ENCODE assay signal across 14 cellular contexts in the genomic region with DNA sequence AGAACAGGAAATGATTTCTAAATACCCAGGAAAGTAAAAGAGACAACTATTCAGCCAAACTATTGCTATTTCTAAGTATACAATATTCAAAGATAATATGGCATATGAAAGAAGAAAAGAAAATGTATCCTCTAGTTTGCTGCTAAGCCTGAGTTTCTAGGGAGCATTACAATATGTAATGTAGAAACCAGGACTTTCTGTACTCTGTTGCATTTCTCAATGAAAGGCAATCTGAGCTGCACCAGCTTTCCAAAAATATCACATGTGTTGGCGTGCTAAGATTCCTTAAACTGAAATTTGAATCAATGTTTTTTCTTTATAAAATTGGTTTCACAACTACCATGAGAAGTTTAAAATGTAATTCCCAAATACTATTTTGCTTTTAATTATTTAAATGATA.
"Had no signal": no experiment of that assay in that cellular context is flagged by ENCODE, and none has a peak within 500 bp of the region (broad histone marks: within the 10 kb centered on the region; RNA-seq: fewer than 3 reads in every experiment).

No MANE protein-coding gene starts in this region.

- H3K4me1 ChIP-seq: prostate gland had no signal

- H3K4me3 ChIP-seq: esophagus muscularis mucosa, mucosa of descending colon, prostate gland, smooth muscle cell had no signal

- H3K9me3 ChIP-seq: esophagus muscularis mucosa, mucosa of descending colon, prostate gland, SK-N-SH had no signal

- H3K36me3 ChIP-seq: esophagus muscularis mucosa, prostate gland, WERI-Rb-1 had no signal

- H3K27ac ChIP-seq: prostate gland, WERI-Rb-1 had no signal

- H3K9ac ChIP-seq: SK-N-SH had no signal

- H3K27me3 ChIP-seq: esophagus muscularis mucosa had no signal

- DNase-seq: activated CD4-positive, alpha-beta memory T cell treated with anti-CD3 and anti-CD28 coated beads, Interleukin-2, amount 10 ng/mL, durations not matched to agents 7 days and 5 days; activated CD4-positive, alpha-beta T cell treated with anti-CD3 and anti-CD28 coated beads for 36 hours; activated gamma-delta T cell treated with Interleukin-2 at 50 U/mL for 16 hours; activated naive CD8-positive, alpha-beta T cell treated with anti-CD3 and anti-CD28 coated beads for 36 hours; activated T-cell treated with anti-CD3 and anti-CD28 coated beads, Interleukin-2, amount 50 U/mL, for 72 hours; mucosa of descending colon; SK-N-SH; T-helper 1 cell; WERI-Rb-1 had no signal

- ATAC-seq: activated CD4-positive, alpha-beta T cell treated with anti-CD3 and anti-CD28 coated beads for 36 hours; activated T-cell treated with anti-CD3 and anti-CD28 coated beads, Interleukin-2, amount 50 U/mL, for 72 hours; mucosa of descending colon; natural killer cell treated with Interleukin-12 subunit alpha and Interleukin-12 subunit beta and Interleukin-15 and Interleukin-18, amount 100 ng/mL, for 72 hours; stimulated activated effector memory CD8-positive, alpha-beta T cell treated with anti-CD3 and anti-CD28 coated beads, Interleukin-12 subunit alpha, Interleukin-12 subunit beta, amount 100 ng/mL, for 72 hours had no signal
